17 cellular contexts compared by ENCODE assay signal in the genomic region with DNA sequence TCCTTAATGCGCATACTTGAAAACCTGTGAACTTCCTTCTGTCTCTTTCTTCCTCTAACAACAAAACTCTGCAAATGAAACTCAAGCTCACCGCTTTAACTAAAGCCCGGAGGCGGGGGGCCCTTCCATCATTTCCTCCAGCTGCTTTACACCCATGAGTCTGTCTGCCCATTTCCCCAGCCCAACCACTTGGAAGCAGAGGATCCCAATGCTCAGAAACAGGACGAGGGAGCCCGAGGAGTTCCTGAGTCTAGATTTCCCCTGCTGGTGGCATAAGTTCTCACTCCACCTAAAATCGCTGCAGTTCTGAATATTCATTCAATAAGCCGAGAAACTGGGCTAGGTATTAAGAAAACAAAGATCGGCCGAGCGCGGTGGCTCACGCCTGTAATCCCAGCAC. TPM values are rescaled to one million over a fixed set of nuclear protein-coding genes. Genes with fewer than 3 reads are reported as not detected.
A peak's percentile ranks its signal among the peaks of the same experiment; 100 is the strongest.
DNase-seq lines count a peak whose midpoint lies in the region; ATAC-seq and TF ChIP-seq lines count a peak whose summit lies in the region.
"Had no signal": no experiment of that assay in that cellular context is flagged by ENCODE, and none has a peak within 500 bp of the region (broad histone marks: within the 10 kb centered on the region; RNA-seq: fewer than 3 reads in every experiment).

No MANE protein-coding gene starts in this region.

- peaks cover 63% of the 10 kb centered on the region for H4K20me1 ChIP-seq in neural progenitor cell (ENCODE audit: low read depth)

- no peak overlapping the region for H3K4me2 ChIP-seq in neural progenitor cell

- H3K27me3 Mint-ChIP-seq in endothelial cell (ENCODE audit: unreplicated experiment): no peaks in the 10 kb centered on the region
- peaks cover 3% of the 10 kb centered on the region for H3K27me3 Mint-ChIP-seq in neural progenitor cell (ENCODE audit: insufficient read depth, low read depth)

- H3K4me1 ChIP-seq in HUES64 (ENCODE audit: insufficient read depth, low read length) (peaks cover 29% of the 10 kb centered on the region), neural progenitor cell (peaks cover 8% of the 10 kb centered on the region)
- H3K4me1 ChIP-seq: Peyer's patch had no signal

- H3K9ac ChIP-seq in HUES64 (ENCODE audit: low read depth, low read length) (no peak overlapping the region), neural progenitor cell (no peak overlapping the region)

- WGBS in HUES64: 58% methylated on average over 13 of the region's 13 CpGs

- DNase-seq in DMS114 treated with DMSO at 0.1 percent for 48 hours (lab: John Stamatoyannopoulos, UW; ENCODE audit: unreplicated experiment): peak; percentile 78
- DNase-seq in endothelial cell (ENCODE audit: low spot score): peak; percentile 61
- DNase-seq in neural progenitor cell (ENCODE audit: low spot score): no peak
- DNase-seq in stimulated activated CD4-positive, alpha-beta T cell treated with anti-CD3 and anti-CD28 coated beads, Interleukin-2, amount 100 ng/mL, for 48 hours: no peak
- DNase-seq in putamen (ENCODE audit: low spot score): no peak
- no peak for DNase-seq in mucosa of gallbladder (ENCODE audit: low spot score)
- DNase-seq: HFFc6, IMR-90, NCI-H1417 treated with DMSO at 0.1 percent for 48 hours, NCI-H2029, NCI-H510A, NCI-H82, Peyer's patch, Right ventricle myocardium superior had no signal

- H3K4me3 ChIP-seq in HUES64 (ENCODE audit: low read length): no peak overlapping the region
- H3K4me3 ChIP-seq in neural progenitor cell: no peak overlapping the region
- H3K4me3 ChIP-seq: Peyer's patch had no signal

- no peak overlapping the region for H2AFZ ChIP-seq in neural progenitor cell (replicated peaks)

- TF ChIP-seq CTCF in endothelial cell (IDR thresholded peaks at IDR 0.05; ENCODE audit: unreplicated experiment) (no peak), neural progenitor cell (IDR thresholded peaks at IDR 0.05) (no peak)

- peaks cover 12% of the 10 kb centered on the region for H3F3A ChIP-seq in neural progenitor cell (ENCODE audit: low read depth)

- H3K9me3 ChIP-seq in HUES64 (ENCODE audit: insufficient read depth, low read depth, low read length): no peaks in the 10 kb centered on the region
- H3K9me3 ChIP-seq in neural progenitor cell (ENCODE audit: low read depth): no peaks in the 10 kb centered on the region
- H3K9me3 ChIP-seq: Peyer's patch had no signal

- no peaks in the 10 kb centered on the region for H3K36me3 Mint-ChIP-seq in endothelial cell (ENCODE audit: low read depth, unreplicated experiment)
- peaks cover 24% of the 10 kb centered on the region for H3K36me3 Mint-ChIP-seq in neural progenitor cell

- ATAC-seq in HG02588 (IDR thresholded peaks at IDR 0.05; ENCODE audit: unreplicated experiment): no peak

- H3K4me1 Mint-ChIP-seq in endothelial cell (ENCODE audit: unreplicated experiment) (peaks cover 9% of the 10 kb centered on the region), neural progenitor cell (peaks cover 6% of the 10 kb centered on the region)

- H3K79me2 ChIP-seq in neural progenitor cell (ENCODE audit: low read depth): peaks cover 99% of the 10 kb centered on the region

- H3K9me3 Mint-ChIP-seq in endothelial cell (ENCODE audit: unreplicated experiment) (no peaks in the 10 kb centered on the region), neural progenitor cell (no peaks in the 10 kb centered on the region)
- H3K9me3 Mint-ChIP-seq: HFFc6 had no signal

- H3K27ac ChIP-seq in HUES64 (ENCODE audit: low read depth, low read length) (peak overlapping the region; percentile 49; the same call in 1 of the 2 replicates), neural progenitor cell (peak overlapping the region; percentile 47)
- H3K27ac ChIP-seq: C4-2B, Peyer's patch had no signal

- H3K27ac Mint-ChIP-seq in endothelial cell (ENCODE audit: unreplicated experiment) (peak overlapping the region; percentile 96), neural progenitor cell (no peak overlapping the region)
- H3K27ac Mint-ChIP-seq: HFFc6 had no signal

- H3K36me3 ChIP-seq in HUES64 (ENCODE audit: insufficient read depth, low read length): peaks cover 11% of the 10 kb centered on the region; the same call in 1 of the 2 replicates
- H3K36me3 ChIP-seq in neural progenitor cell: peaks cover 15% of the 10 kb centered on the region
- H3K36me3 ChIP-seq: Peyer's patch had no signal

- H3K4me3 Mint-ChIP-seq in endothelial cell (ENCODE audit: unreplicated experiment): peak overlapping the region; percentile 27
- no peak overlapping the region for H3K4me3 Mint-ChIP-seq in neural progenitor cell
- H3K4me3 Mint-ChIP-seq: HFFc6 had no signal

- H3K27me3 ChIP-seq in HUES64 (ENCODE audit: insufficient read depth, low read length) (no peaks in the 10 kb centered on the region), neural progenitor cell (no peaks in the 10 kb centered on the region)
- H3K27me3 ChIP-seq: Peyer's patch had no signal

RNA-seq across cellular contexts. Expression of a gene that starts 30.8 kb away (rescaled TPM):
- polyA plus RNA-seq in HUES64 (2013, experiment 1 of 2): 14.3 TPM
- 17.4 TPM for polyA plus RNA-seq in HUES64 (2013, experiment 2 of 2)
- 4.0 TPM for total RNA-seq in endothelial cell (ENCODE audit: unreplicated experiment)
- 53.9 and 57.4 TPM in 2 replicates for total RNA-seq in neural progenitor cell (ENCODE audit: low replicate concordance)
- 0.26 TPM for total RNA-seq in mucosa of gallbladder
- total RNA-seq: Right ventricle myocardium superior had no signal

RNA-seq across cellular contexts. Expression of a gene that starts 52.0 kb away (rescaled TPM):
- polyA plus RNA-seq in HUES64 (2013, experiment 1 of 2): 12.7 TPM
- polyA plus RNA-seq in HUES64 (2013, experiment 2 of 2): 19.9 TPM
- total RNA-seq in endothelial cell (ENCODE audit: unreplicated experiment): 34.6 TPM
- 75.5 and 84.2 TPM in 2 replicates for total RNA-seq in neural progenitor cell (ENCODE audit: low replicate concordance)
- 63.0 TPM for total RNA-seq in mucosa of gallbladder

RNA-seq across cellular contexts. Expression of a gene that starts 53.5 kb away (rescaled TPM):
- polyA plus RNA-seq in HUES64 (2013, experiment 1 of 2): 12.0 TPM
- 15.0 TPM for polyA plus RNA-seq in HUES64 (2013, experiment 2 of 2)
- total RNA-seq in endothelial cell (ENCODE audit: unreplicated experiment): 26.9 TPM
- 27.9 and 31.4 TPM in 2 replicates for total RNA-seq in neural progenitor cell (ENCODE audit: low replicate concordance)
- 36.9 TPM for total RNA-seq in mucosa of gallbladder

Comparison
In these comparisons a context has a peak if more than half of its experiments do, and no peak if none do; other contexts are left out.
1. DNase-seq: peak in DMS114 treated with DMSO at 0.1 percent for 48 hours (single experiment) and endothelial cell (single experiment); none in neural progenitor cell (single experiment), stimulated activated CD4-positive, alpha-beta T cell treated with anti-CD3 and anti-CD28 coated beads, Interleukin-2, amount 100 ng/mL, for 48 hours (0 of 2), putamen (single experiment) and mucosa of gallbladder (single experiment).
2. RNA of a gene that starts 30.8 kb away (total RNA-seq): 53.9 to 57.4 TPM in neural progenitor cell; 4.0 TPM in endothelial cell (single experiment) and 0.26 TPM in mucosa of gallbladder (single experiment); every median in the first group is over 10 times any median in the second.